In genomic region chr2:264493-265468, GRCh38 we compare ENCODE assay signal across 8 cellular contexts. TPM values are rescaled to one million over a fixed set of nuclear protein-coding genes. Genes with fewer than 3 reads are reported as not detected.
DNase-seq lines count a peak whose midpoint lies in the region; ATAC-seq and TF ChIP-seq lines count a peak whose summit lies in the region.

TSS of gene ACP1 (plus strand) at chr2:264947. CDS start at chr2:264965, 18 bp downstream.

- ATAC-seq in DND-41 (ENCODE audit: insufficient read depth, low read depth) (peak; percentile 89), GM21786 (IDR thresholded peaks at IDR 0.05; ENCODE audit: unreplicated experiment) (peak; percentile 85), Panc1 (peak; percentile 97), esophagus mucosa (peak; percentile 99)
- ATAC-seq in activated T-cell treated with anti-CD3 and anti-CD28 coated beads, Interleukin-2, amount 50 U/mL, for 4 hours: peak; percentile 86 to 89

- H3K4me3 ChIP-seq in DND-41 (ENCODE audit: low read depth in 1 of 2, low read length in 2 of 2) (peak within 1 kb of the TSS; percentile 88 to 90; a peak in 3 of 4 replicates), KMS-11 (IDR thresholded peaks at IDR 0.05; ENCODE audit: insufficient read depth, low read depth, low read length) (no peak within 1 kb of the TSS), Panc1 (ENCODE audit: low read depth in 2 of 2, low read length in 2 of 2) (peak within 1 kb of the TSS; percentile 92 to 100), muscle layer of colon (ENCODE audit: low read depth in 1 of 2, low read length in 2 of 2) (peak within 1 kb of the TSS; percentile 71 to 97)

- H3K9me3 ChIP-seq in DND-41 (ENCODE audit: insufficient read depth, low read length, severe bottlenecking) (no peaks in the 10 kb centered on the region), Panc1 (ENCODE audit: control insufficient read depth, insufficient read depth, low read depth, low read length) (peaks cover 2% of the 10 kb centered on the region; the same call in 1 of the 2 replicates), muscle layer of colon (ENCODE audit: low read length) (no peaks in the 10 kb centered on the region)

- DNase-seq in DND-41 (peak; percentile 93), Panc1 (ENCODE audit: low read depth, low spot score) (peak; percentile 82)
- peak; percentile 95 for DNase-seq in activated T-cell treated with anti-CD3 and anti-CD28 coated beads, Interleukin-2, amount 50 U/mL, for 4 hours
- peak; percentile 90 to 93 for DNase-seq in stimulated activated CD8-positive, alpha-beta memory T cell treated with anti-CD3 and anti-CD28 coated beads, Interleukin-7, amount 100 ng/mL, for 1 hour (ENCODE audit: low read depth in 2 of 2)

- peaks cover 40% of the 10 kb centered on the region for H4K20me1 ChIP-seq in DND-41 (ENCODE audit: insufficient read depth, low read length)
- 0 out of 2 replicates have a peak, but pooled peaks cover 9% of the 10 kb centered on the region for H4K20me1 ChIP-seq in KMS-11 (ENCODE audit: insufficient read depth)

- H3K36me3 ChIP-seq in DND-41 (ENCODE audit: insufficient read depth, low read length) (peaks cover 14% of the 10 kb centered on the region), KMS-11 (ENCODE audit: insufficient read depth) (no peaks in the 10 kb centered on the region), Panc1 (ENCODE audit: control insufficient read depth, insufficient read depth, low read length) (peaks cover 10% of the 10 kb centered on the region; the same call in 1 of the 2 replicates), muscle layer of colon (ENCODE audit: insufficient read depth, low read length) (no peaks in the 10 kb centered on the region)

- peak within 1 kb of the TSS; percentile 89 for H3K27ac ChIP-seq in DND-41 (ENCODE audit: low read length)
- peak within 1 kb of the TSS; percentile 52 for H3K27ac ChIP-seq in KMS-11
- H3K27ac ChIP-seq in Panc1 (ENCODE audit: low read length): peak within 1 kb of the TSS; percentile 95
- H3K27ac ChIP-seq in muscle layer of colon (ENCODE audit: low read depth, low read length): peak within 1 kb of the TSS; percentile 74

- H3K36me3 Mint-ChIP-seq in activated T-cell treated with anti-CD3 and anti-CD28 coated beads, Interleukin-2, amount 50 U/mL, for 4 hours (ENCODE audit: insufficient read depth): peaks cover 21% of the 10 kb centered on the region

- H3K4me1 Mint-ChIP-seq in activated T-cell treated with anti-CD3 and anti-CD28 coated beads, Interleukin-2, amount 50 U/mL, for 4 hours (ENCODE audit: low read depth): peaks cover 45% of the 10 kb centered on the region

- peak within 1 kb of the TSS; percentile 77 for H3K9ac ChIP-seq in DND-41 (ENCODE audit: low read depth, low read length)
- peak within 1 kb of the TSS; percentile 73 for H3K9ac ChIP-seq in KMS-11
- peak within 1 kb of the TSS; percentile 85 for H3K9ac ChIP-seq in muscle layer of colon (ENCODE audit: low read length)

- H3K27me3 ChIP-seq in DND-41 (ENCODE audit: insufficient read depth, low read length, poor library complexity) (no peaks in the 10 kb centered on the region), KMS-11 (ENCODE audit: insufficient read depth, low read depth) (no peaks in the 10 kb centered on the region), Panc1 (ENCODE audit: control insufficient read depth, insufficient read depth, low read length) (no peaks in the 10 kb centered on the region), muscle layer of colon (ENCODE audit: control insufficient read depth in 1 of 2, insufficient read depth in 2 of 2, low read length in 2 of 2) (no peaks in the 10 kb centered on the region)

- H3K4me3 Mint-ChIP-seq in activated T-cell treated with anti-CD3 and anti-CD28 coated beads, Interleukin-2, amount 50 U/mL, for 4 hours: peak within 1 kb of the TSS; percentile 92

- H3K4me1 ChIP-seq in DND-41 (ENCODE audit: insufficient read depth, low read length) (peaks cover 47% of the 10 kb centered on the region), KMS-11 (ENCODE audit: low read depth, poor library complexity, severe bottlenecking) (peaks cover 20% of the 10 kb centered on the region), Panc1 (ENCODE audit: control insufficient read depth, insufficient read depth, low read length) (peaks cover 14% of the 10 kb centered on the region), muscle layer of colon (ENCODE audit: insufficient read depth, low read length) (peaks cover 13% of the 10 kb centered on the region)

- POLR2A ChIA-PET in Panc1 (lab: Charles Lee): no interaction called here

- H3K79me2 ChIP-seq in DND-41 (ENCODE audit: insufficient read depth, low read length): peaks cover 64% of the 10 kb centered on the region
- H3K79me2 ChIP-seq in KMS-11 (ENCODE audit: insufficient read depth, low read depth): peaks cover 50% of the 10 kb centered on the region

- no peaks in the 10 kb centered on the region for H3K27me3 Mint-ChIP-seq in activated T-cell treated with anti-CD3 and anti-CD28 coated beads, Interleukin-2, amount 50 U/mL, for 4 hours (ENCODE audit: low read depth)

- peak; percentile 18 for TF ChIP-seq CTCF in DND-41 (IDR thresholded peaks at IDR 0.05; ENCODE audit: borderline replicate concordance, extremely low read depth, low read length, poor library complexity, severe bottlenecking)
- TF ChIP-seq CTCF in KMS-11 (conservative IDR thresholded peaks at IDR 0.05; ENCODE audit: low read depth, low read length): no peak
- TF ChIP-seq CTCF in Panc1 (IDR thresholded peaks at IDR 0.05): no peak

- peak within 1 kb of the TSS; percentile 81 for H2AFZ ChIP-seq in DND-41 (ENCODE audit: low read depth, low read length)
- H2AFZ ChIP-seq in KMS-11 (ENCODE audit: low read depth): peak within 1 kb of the TSS; percentile 54

- peak within 1 kb of the TSS; percentile 87 for H3K4me2 ChIP-seq in DND-41 (ENCODE audit: insufficient read depth, low read length)
- peak within 1 kb of the TSS; percentile 81 for H3K4me2 ChIP-seq in KMS-11

- in situ Hi-C loops in Panc1 (cut with HindIII; ENCODE audit: low pct_unique_long_range_greater_than_20kb, low sequenced_read_pairs): no loop called here

- CTCF ChIA-PET in Panc1 (lab: Charles Lee): no interaction called here

- intact Hi-C loops in Panc1 (cut with micrococcal nuclease; ENCODE audit: unreplicated experiment): no loop called here

- H3K9me3 Mint-ChIP-seq in activated T-cell treated with anti-CD3 and anti-CD28 coated beads, Interleukin-2, amount 50 U/mL, for 4 hours: no peaks in the 10 kb centered on the region

- BruUV-seq in Panc1 (replicated peaks; lab: Mats Ljungman, UMichigan): no TSS peak

RNA-seq across cellular contexts. Expression of gene ACP1, which starts in this region (rescaled TPM):
- 90.9 TPM for total RNA-seq in Panc1 (2021; ENCODE audit: unreplicated experiment)
- polyA plus RNA-seq in Panc1 (2012; ENCODE audit: insufficient read length): 95.1 TPM
- 100 to 1,000 TPM; 132 to 178 (median 168) TPM for total RNA-seq in activated T-cell treated with anti-CD3 and anti-CD28 coated beads, Interleukin-2, amount 50 U/mL, for 4 hours
- 61.2 TPM for total RNA-seq in esophagus mucosa
